Comparison of ENCODE assay signal across 22 cellular contexts in the genomic region with DNA sequence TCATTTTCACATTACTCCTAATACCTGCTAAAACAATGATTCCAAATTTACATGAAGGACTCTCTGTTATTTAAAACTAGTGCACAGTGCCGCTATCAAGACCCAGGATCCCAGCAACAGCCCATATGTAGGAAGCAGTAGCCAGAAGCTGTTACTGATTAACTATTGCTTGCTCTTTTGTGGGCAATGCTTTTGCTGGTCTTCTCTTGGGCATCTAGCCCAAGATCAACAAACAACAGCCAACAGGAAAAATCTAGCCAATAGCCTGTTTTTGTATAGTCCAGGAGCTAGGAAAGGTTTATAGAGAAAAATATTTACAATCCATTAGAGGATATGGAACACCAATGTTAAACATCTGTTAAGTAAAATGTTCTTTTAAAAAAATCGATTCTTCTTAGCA. TPM values are rescaled to one million over a fixed set of nuclear protein-coding genes. Genes with fewer than 3 reads are reported as not detected.
DNase-seq lines count a peak whose midpoint lies in the region; ATAC-seq and TF ChIP-seq lines count a peak whose summit lies in the region.
"Had no signal": no experiment of that assay in that cellular context is flagged by ENCODE, and none has a peak within 500 bp of the region (broad histone marks: within the 10 kb centered on the region; RNA-seq: fewer than 3 reads in every experiment).

No MANE protein-coding gene starts in this region.

- no peak overlapping the region for H3K4me3 ChIP-seq in mesenchymal stem cell (ENCODE audit: insufficient read depth in 1 of 2, low read depth in 1 of 2, low read length in 2 of 2)
- H3K4me3 ChIP-seq: breast epithelium, left ventricle myocardium inferior, transverse colon had no signal

- no peak overlapping the region for H4K8ac ChIP-seq in mesenchymal stem cell (ENCODE audit: low read length)

- no peak for TF ChIP-seq CTCF in VCaP (conservative IDR thresholded peaks at IDR 0.05)

- no peak overlapping the region for H3K23ac ChIP-seq in mesenchymal stem cell (ENCODE audit: low read length in 2 of 2)

- no peak for ATAC-seq in GM18517 (IDR thresholded peaks at IDR 0.05; ENCODE audit: unreplicated experiment)
- ATAC-seq: CD8-positive, alpha-beta T cell; Right ventricle myocardium inferior; sciatic nerve had no signal

- H3K4me1 ChIP-seq in mesenchymal stem cell (ENCODE audit: control insufficient read depth, insufficient read depth, low read depth, low read length) = peaks cover 1% of the 10 kb centered on the region
- H3K4me1 ChIP-seq: breast epithelium, left ventricle myocardium inferior had no signal

- H2BK120ac ChIP-seq in mesenchymal stem cell (ENCODE audit: low read depth, low read length) = no peak overlapping the region

- H3K14ac ChIP-seq in mesenchymal stem cell (ENCODE audit: low read length in 2 of 2) = no peak overlapping the region

- no peak overlapping the region for H2BK5ac ChIP-seq in mesenchymal stem cell (ENCODE audit: low read depth, low read length, poor library complexity, severe bottlenecking)

- no peak overlapping the region for H2AK5ac ChIP-seq in mesenchymal stem cell (ENCODE audit: low read length, severe bottlenecking)

- H3K4me2 ChIP-seq in mesenchymal stem cell (ENCODE audit: low read length, poor library complexity, severe bottlenecking) = no peak overlapping the region

- no peaks in the 10 kb centered on the region for H3K36me3 ChIP-seq in mesenchymal stem cell (ENCODE audit: control insufficient read depth in 1 of 2, insufficient read depth in 2 of 2, low read depth in 1 of 2, low read length in 2 of 2)
- H3K36me3 ChIP-seq: breast epithelium, left ventricle myocardium inferior, transverse colon had no signal

- H3K4ac ChIP-seq in mesenchymal stem cell (ENCODE audit: low read depth in 1 of 2, low read length in 2 of 2) = no peak overlapping the region

- H4K91ac ChIP-seq in mesenchymal stem cell (ENCODE audit: low read length) = no peak overlapping the region

- DNase-seq in DMS153 (lab: John Stamatoyannopoulos, UW) = peak; percentile 59
- DNase-seq in NCI-H1105 (lab: John Stamatoyannopoulos, UW) = peak; percentile 56
- DNase-seq in mesenchymal stem cell = no peak
- no peak for DNase-seq in NCI-H446 treated with DMSO at 0.1 percent for 48 hours (lab: John Stamatoyannopoulos, UW)
- DNase-seq in retina = no peak
- DNase-seq in SHP77 treated with DMSO at 0.1 percent for 48 hours (lab: John Stamatoyannopoulos, UW) = no peak
- DNase-seq: activated CD4-positive, CD25-positive, alpha-beta regulatory T cell; activated CD8-positive, alpha-beta memory T cell treated with anti-CD3 and anti-CD28 coated beads for 24 hours; CD8-positive, alpha-beta T cell; dermis blood vessel endothelial cell; HFFc6; left ventricle myocardium inferior; NCI-H345; nucleus accumbens; stimulated activated naive CD4-positive, alpha-beta T cell treated with Interleukin-2 at 50 U/mL for 16 hours; transverse colon had no signal

- H3K9me3 ChIP-seq in mesenchymal stem cell (ENCODE audit: control insufficient read depth, low read length) = no peaks in the 10 kb centered on the region
- H3K9me3 ChIP-seq: breast epithelium, left ventricle myocardium inferior, transverse colon had no signal

- H3K27ac ChIP-seq in VCaP = peak overlapping the region; percentile 77
- peak overlapping the region; percentile 22 for H3K27ac ChIP-seq in mesenchymal stem cell (ENCODE audit: low read length, poor library complexity, severe bottlenecking)
- H3K27ac ChIP-seq: breast epithelium, epithelial cell of prostate, left ventricle myocardium inferior, transverse colon had no signal

- H3K27me3 ChIP-seq in mesenchymal stem cell (ENCODE audit: control insufficient read depth in 1 of 2, insufficient read depth in 1 of 2, low read length in 2 of 2) = no peaks in the 10 kb centered on the region
- H3K27me3 ChIP-seq: breast epithelium, transverse colon had no signal

- no peak overlapping the region for H3K9ac ChIP-seq in mesenchymal stem cell (ENCODE audit: low read length)

- no peak overlapping the region for H3K18ac ChIP-seq in mesenchymal stem cell (ENCODE audit: low read depth in 1 of 2, low read length in 2 of 2)

- H2BK12ac ChIP-seq in mesenchymal stem cell (ENCODE audit: low read length in 2 of 2) = peak overlapping the region in 1 of 2 experiments; percentile 6

- 100% methylated on average over 1 of the region's 2 CpGs for WGBS in mesenchymal stem cell

- H3K79me1 ChIP-seq in mesenchymal stem cell (replicated peaks; ENCODE audit: low read length, poor library complexity, severe bottlenecking) = no peaks in the 10 kb centered on the region

- H2BK15ac ChIP-seq in mesenchymal stem cell (ENCODE audit: low read depth, poor library complexity, severe bottlenecking) = no peak overlapping the region

- H2AFZ ChIP-seq in mesenchymal stem cell (ENCODE audit: low read depth, low read length) = no peak overlapping the region

RNA-seq across cellular contexts. Expression of gene TENT5A, which starts 22.1 kb away (rescaled TPM):
- 21.2 TPM for polyA plus RNA-seq in mesenchymal stem cell (2013, experiment 1 of 2)
- 20.8 TPM for polyA plus RNA-seq in mesenchymal stem cell (2013, experiment 2 of 2)

Comparison
In these comparisons a context has a peak if more than half of its experiments do, and no peak if none do; other contexts are left out.
1. DNase-seq: peak in DMS153 (single experiment) and NCI-H1105 (single experiment); none in mesenchymal stem cell (single experiment), NCI-H446 treated with DMSO at 0.1 percent for 48 hours (single experiment), retina (single experiment) and SHP77 treated with DMSO at 0.1 percent for 48 hours (single experiment).